ENCODE assay signal across 9 cellular contexts in genomic region chr10:29408847-29409240, GRCh38.
DNase-seq lines count a peak whose midpoint lies in the region; ATAC-seq and TF ChIP-seq lines count a peak whose summit lies in the region.
"Had no signal": no experiment of that assay in that cellular context is flagged by ENCODE, and none has a peak within 500 bp of the region (broad histone marks: within the 10 kb centered on the region; RNA-seq: fewer than 3 reads in every experiment).

No MANE protein-coding gene starts in this region.

- TF ChIP-seq CTCF in A673 (conservative IDR thresholded peaks at IDR 0.05; ENCODE audit: low read depth, low read length) = no peak
- no peak for TF ChIP-seq CTCF in liver (IDR thresholded peaks at IDR 0.05; ENCODE audit: low read depth, low read length, missing input control)

- no peaks in the 10 kb centered on the region for H3K27me3 Mint-ChIP-seq in activated T-helper 17 cell treated with anti-CD3 and anti-CD28 coated beads, Interleukin-2, amount 50 U/mL, for 72 hours

- POLR2A ChIA-PET in A673 (lab: Charles Lee; ENCODE audit: low non-redundant PET) = interaction anchor here (0.6 kb wide), 1 partner anchor 698 kb away, joined by 3 read pairs; no protein-coding TSS in a partner anchor

- no peaks in the 10 kb centered on the region for H3K9me3 Mint-ChIP-seq in activated T-helper 17 cell treated with anti-CD3 and anti-CD28 coated beads, Interleukin-2, amount 50 U/mL, for 72 hours

- TSS peak; percentile 39 for BruUV-seq in A673 (replicated peaks; lab: Mats Ljungman, UMichigan)

- H3K4me1 Mint-ChIP-seq in activated T-helper 17 cell treated with anti-CD3 and anti-CD28 coated beads, Interleukin-2, amount 50 U/mL, for 72 hours = peaks cover 10% of the 10 kb centered on the region
- H3K4me1 Mint-ChIP-seq: neural progenitor cell had no signal

- DNase-seq in A673 (ENCODE audit: low spot score) (no peak), AG08395 (ENCODE audit: low spot score) (no peak), cerebellum (ENCODE audit: low spot score) (no peak), KG1 (lab: John Stamatoyannopoulos, UW) (no peak)

- H3K27me3 ChIP-seq in A673 (replicated peaks; ENCODE audit: insufficient read depth, low read depth, low read length, poor library complexity) = no peaks in the 10 kb centered on the region
- no peaks in the 10 kb centered on the region for H3K27me3 ChIP-seq in liver (ENCODE audit: control insufficient read depth in 4 of 4, insufficient read depth in 4 of 4, low read length in 3 of 4)
- H3K27me3 ChIP-seq: neural progenitor cell had no signal

- H3K36me3 Mint-ChIP-seq in activated T-helper 17 cell treated with anti-CD3 and anti-CD28 coated beads, Interleukin-2, amount 50 U/mL, for 72 hours (ENCODE audit: low read depth) = no peaks in the 10 kb centered on the region
- H3K36me3 Mint-ChIP-seq: neural progenitor cell had no signal

- intact Hi-C loops in A673 (cut with micrococcal nuclease; ENCODE audit: unreplicated experiment) = no loop called here

- H3K4me1 ChIP-seq in A673 (ENCODE audit: insufficient read depth, low read length, poor library complexity, severe bottlenecking) (peaks cover 34% of the 10 kb centered on the region), liver (ENCODE audit: control insufficient read depth in 4 of 4, insufficient read depth in 4 of 4, low read length in 3 of 4) (peaks cover 7 to 24% (median 9%) of the 10 kb centered on the region in 4 donors)
- H3K4me1 ChIP-seq: neural progenitor cell had no signal

- CTCF ChIA-PET in A673 (lab: Charles Lee) = no interaction called here

- no peak for TF ChIP-seq RAD21 in liver (IDR thresholded peaks at IDR 0.05)

- H3K4me3 Mint-ChIP-seq in activated T-helper 17 cell treated with anti-CD3 and anti-CD28 coated beads, Interleukin-2, amount 50 U/mL, for 72 hours = peak overlapping the region; percentile 96
- H3K4me3 Mint-ChIP-seq: neural progenitor cell had no signal

- peak overlapping the region in 1 of 2 donors; percentile 87 for H3K9ac ChIP-seq in liver (ENCODE audit: low read depth in 1 of 2, low read length in 2 of 2)
- H3K9ac ChIP-seq: neural progenitor cell had no signal

- H3K27ac ChIP-seq in A673 (ENCODE audit: low read depth, low read length, poor library complexity, severe bottlenecking) = peak overlapping the region; percentile 85
- peak overlapping the region; percentile 74 to 85 for H3K27ac ChIP-seq in liver (ENCODE audit: low read depth in 1 of 2, low read length in 2 of 2)
- H3K27ac ChIP-seq: neural progenitor cell had no signal

- WGBS in liver = 65% methylated on average over 2 of the region's 2 CpGs

- H3K4me3 ChIP-seq in A673 (ENCODE audit: low read depth, low read length, poor library complexity, severe bottlenecking) = peak overlapping the region; percentile 85
- H3K4me3 ChIP-seq in liver (ENCODE audit: low read depth in 1 of 3, low read length in 3 of 3) = peak overlapping the region in 2 of 3 donors; percentile 78 to 87
- H3K4me3 ChIP-seq: neural progenitor cell had no signal

- H3K27ac Mint-ChIP-seq in activated T-helper 17 cell treated with anti-CD3 and anti-CD28 coated beads, Interleukin-2, amount 50 U/mL, for 72 hours = peak overlapping the region; percentile 91
- H3K27ac Mint-ChIP-seq: neural progenitor cell had no signal

- H3K36me3 ChIP-seq in A673 (ENCODE audit: insufficient read depth, low read length, poor library complexity, severe bottlenecking) (no peaks in the 10 kb centered on the region), liver (ENCODE audit: control insufficient read depth in 4 of 4, insufficient read depth in 3 of 4, low read depth in 1 of 4, low read length in 3 of 4) (no peaks in the 10 kb centered on the region)
- H3K36me3 ChIP-seq: neural progenitor cell had no signal

- ATAC-seq in GM21367 (IDR thresholded peaks at IDR 0.05; ENCODE audit: unreplicated experiment) (peak; percentile 5), HG02623 (IDR thresholded peaks at IDR 0.05; ENCODE audit: unreplicated experiment) (no peak)
- peak; percentile 2 for ATAC-seq in activated T-helper 17 cell treated with anti-CD3 and anti-CD28 coated beads, Interleukin-2, amount 50 U/mL, for 72 hours (replicated peaks)

- H3K9me3 ChIP-seq in A673 (ENCODE audit: low read depth, low read length, poor library complexity, severe bottlenecking) (peaks cover 22% of the 10 kb centered on the region), liver (ENCODE audit: control insufficient read depth in 4 of 4, low read length in 3 of 4) (no peaks in the 10 kb centered on the region)

TF ChIP-seq in liver, 16 proteins besides CTCF, POLR2A, EP300 and RAD21:
- TF ChIP-seq YY1 (IDR thresholded peaks at IDR 0.05) = no peak
- TF ChIP-seq ZBTB33 (IDR thresholded peaks at IDR 0.05) = no peak
- TF ChIP-seq NR2F2 (IDR thresholded peaks at IDR 0.05) = no peak
- no peak for TF ChIP-seq TAF1 (conservative IDR thresholded peaks at IDR 0.05)
- TF ChIP-seq HNF4G (IDR thresholded peaks at IDR 0.05) = no peak
- no peak for TF ChIP-seq MAX (IDR thresholded peaks at IDR 0.05)
- no peak for TF ChIP-seq JUND (IDR thresholded peaks at IDR 0.05)
- no peak for TF ChIP-seq RXRA (IDR thresholded peaks at IDR 0.05)
- no peak for TF ChIP-seq REST (IDR thresholded peaks at IDR 0.05)
- TF ChIP-seq GABPA (IDR thresholded peaks at IDR 0.05 in 1 of 2, conservative IDR thresholded peaks at IDR 0.05 in 1 of 2) = no peak
- TF ChIP-seq SP1 (IDR thresholded peaks at IDR 0.05) = no peak
- no peak for TF ChIP-seq HNF4A (conservative IDR thresholded peaks at IDR 0.05)
- no peak for TF ChIP-seq EGR1 (IDR thresholded peaks at IDR 0.05; ENCODE audit: low read depth in 2 of 2)
- TF ChIP-seq FOXA2 (IDR thresholded peaks at IDR 0.05) = no peak
- TF ChIP-seq FOXA1 (IDR thresholded peaks at IDR 0.05) = no peak
- TF ChIP-seq ATF3 (IDR thresholded peaks at IDR 0.05) = no peak
